ENCODE assay signal across 16 cellular contexts in the genomic region with DNA sequence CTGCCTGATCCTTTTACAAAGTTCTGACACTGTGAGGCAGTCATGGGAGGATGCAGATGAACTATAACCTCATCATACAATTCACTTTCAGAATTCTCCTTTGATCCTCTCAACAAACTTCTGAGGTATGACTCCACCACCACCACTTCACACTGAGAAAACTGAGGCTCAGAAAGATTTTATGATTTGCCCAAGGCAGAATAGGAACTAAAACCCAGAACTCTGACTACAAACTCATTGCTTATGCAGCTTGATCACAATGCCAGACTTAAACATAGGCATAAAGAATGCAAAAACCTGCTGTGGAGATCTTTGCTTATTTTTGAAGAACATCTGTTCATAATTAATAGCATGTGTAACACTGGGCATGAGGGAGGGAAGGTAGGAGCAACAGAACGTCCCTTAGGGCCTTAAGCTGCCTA. TPM values are rescaled to one million over a fixed set of nuclear protein-coding genes. Genes with fewer than 3 reads are reported as not detected.
DNase-seq lines count a peak whose midpoint lies in the region; ATAC-seq, FAIRE-seq and TF ChIP-seq lines count a peak whose summit lies in the region.
"Had no signal": no experiment of that assay in that cellular context is flagged by ENCODE, and none has a peak within 500 bp of the region (broad histone marks: within the 10 kb centered on the region; RNA-seq: fewer than 3 reads in every experiment).

No MANE protein-coding gene starts in this region.

- H3K4me3 Mint-ChIP-seq in activated CD8-positive, alpha-beta T cell treated with anti-CD3 and anti-CD28 coated beads, Interleukin-2, amount 10 ng/mL, durations not matched to agents 7 days and 5 days, result no peak overlapping the region
- H3K4me3 Mint-ChIP-seq in glutamatergic neuron (ENCODE audit: unreplicated experiment), result peak overlapping the region; percentile 56
- H3K4me3 Mint-ChIP-seq: nephron progenitor cell had no signal

- peaks cover 14% of the 10 kb centered on the region for H3K4me1 Mint-ChIP-seq in activated CD8-positive, alpha-beta T cell treated with anti-CD3 and anti-CD28 coated beads, Interleukin-2, amount 10 ng/mL, durations not matched to agents 7 days and 5 days (ENCODE audit: low read depth)
- H3K4me1 Mint-ChIP-seq in glutamatergic neuron (ENCODE audit: low read depth, unreplicated experiment), result peaks cover 42% of the 10 kb centered on the region

- peaks cover 19% of the 10 kb centered on the region for H3K36me3 Mint-ChIP-seq in activated CD8-positive, alpha-beta T cell treated with anti-CD3 and anti-CD28 coated beads, Interleukin-2, amount 10 ng/mL, durations not matched to agents 7 days and 5 days (ENCODE audit: low read depth)
- H3K36me3 Mint-ChIP-seq in glutamatergic neuron (ENCODE audit: unreplicated experiment), result no peaks in the 10 kb centered on the region

- TF ChIP-seq POLR2A in GM12891 (IDR thresholded peaks at IDR 0.05; ENCODE audit: low read depth, low read length), result no peak

- no peaks in the 10 kb centered on the region for H3K27me3 Mint-ChIP-seq in activated CD8-positive, alpha-beta T cell treated with anti-CD3 and anti-CD28 coated beads, Interleukin-2, amount 10 ng/mL, durations not matched to agents 7 days and 5 days (ENCODE audit: low read depth)
- H3K27me3 Mint-ChIP-seq in glutamatergic neuron (ENCODE audit: unreplicated experiment), result peaks cover 2% of the 10 kb centered on the region

- H3K9me3 Mint-ChIP-seq in activated CD8-positive, alpha-beta T cell treated with anti-CD3 and anti-CD28 coated beads, Interleukin-2, amount 10 ng/mL, durations not matched to agents 7 days and 5 days (ENCODE audit: insufficient read depth), result no peaks in the 10 kb centered on the region
- H3K9me3 Mint-ChIP-seq in glutamatergic neuron (ENCODE audit: unreplicated experiment), result no peaks in the 10 kb centered on the region

- POLR2A ChIA-PET in activated CD8-positive, alpha-beta T cell treated with anti-CD3 and anti-CD28 coated beads, Interleukin-2, amount 10 ng/mL, durations not matched to agents 7 days and 5 days (lab: Charles Lee), result interaction anchor here (1.5 kb wide), 1 partner anchor 21 kb away, joined by 4 read pairs; no protein-coding TSS in a partner anchor

- DNase-seq in DMS 273 (lab: John Stamatoyannopoulos, UW; ENCODE audit: unreplicated experiment) (peak; percentile 58), GM12891 (ENCODE audit: insufficient read length, low spot score) (no peak), glutamatergic neuron (no peak), globus pallidus (ENCODE audit: low spot score) (no peak), NCI-H226 (no peak), HK-2 (ENCODE audit: unreplicated experiment) (no peak)
- no peak for DNase-seq in activated CD8-positive, alpha-beta T cell treated with anti-CD3 and anti-CD28 coated beads, Interleukin-2, amount 10 ng/mL, durations not matched to agents 7 days and 5 days
- DNase-seq: dorsolateral prefrontal cortex; heart right ventricle; left lung; nephron progenitor cell; NK-92 treated with Interleukin-12 subunit alpha and Interleukin-12 subunit beta, amount 100 ng/mL, for 24 hours; sigmoid colon; tibial artery had no signal

- CTCF ChIA-PET in activated CD8-positive, alpha-beta T cell treated with anti-CD3 and anti-CD28 coated beads, Interleukin-2, amount 10 ng/mL, durations not matched to agents 7 days and 5 days (lab: Charles Lee), result interaction anchor here (0.7 to 1.9 kb wide), 8 partner anchors 8 to 162 kb away, joined by 3 to 5 read pairs (median 3); no protein-coding TSS in a partner anchor

- no peak for TF ChIP-seq CTCF in glutamatergic neuron (IDR thresholded peaks at IDR 0.05; ENCODE audit: partially characterized antibody, unreplicated experiment)

- peak; percentile 9 for FAIRE-seq in GM12891 (lab: Jason Lieb, UNC)
- FAIRE-seq: GM18507, K562 had no signal

- H3K27ac Mint-ChIP-seq in activated CD8-positive, alpha-beta T cell treated with anti-CD3 and anti-CD28 coated beads, Interleukin-2, amount 10 ng/mL, durations not matched to agents 7 days and 5 days, result no peak overlapping the region
- H3K27ac Mint-ChIP-seq in glutamatergic neuron (ENCODE audit: unreplicated experiment), result peak overlapping the region; percentile 65
- H3K27ac Mint-ChIP-seq: nephron progenitor cell had no signal

- ATAC-seq in activated CD8-positive, alpha-beta T cell treated with anti-CD3 and anti-CD28 coated beads, Interleukin-2, amount 10 ng/mL, durations not matched to agents 7 days and 5 days, result peak; percentile 60
- ATAC-seq: heart right ventricle, K562, left lung had no signal

TF ChIP-seq in GM12891, 5 proteins besides CTCF, POLR2A, EP300 and RAD21:
- TF ChIP-seq PAX5 (IDR thresholded peaks at IDR 0.05; ENCODE audit: insufficient read depth, low read length, severe bottlenecking), result peak; percentile 42
- TF ChIP-seq POLR2AphosphoS5 (IDR thresholded peaks at IDR 0.05; ENCODE audit: low read depth, low read length), result no peak
- TF ChIP-seq SPI1 (IDR thresholded peaks at IDR 0.05; ENCODE audit: low read depth, low read length), result no peak

RNA-seq across cellular contexts. Expression of gene FAM168A, which starts 20.4 kb away (rescaled TPM):
- polyA plus RNA-seq in GM12891 (2012; ENCODE audit: low read depth, missing spikeins), result 12.9 TPM
- 10 to 100 TPM; 25.9 to 27.8 TPM for total RNA-seq in activated CD8-positive, alpha-beta T cell treated with anti-CD3 and anti-CD28 coated beads, Interleukin-2, amount 10 ng/mL, durations not matched to agents 7 days and 5 days
- total RNA-seq in glutamatergic neuron (ENCODE audit: unreplicated experiment), result 84.3 TPM
